In genomic region chr5:73215525-73215890, GRCh38 we compare ENCODE assay signal across 11 cellular contexts. TPM values are rescaled to one million over a fixed set of nuclear protein-coding genes. Genes with fewer than 3 reads are reported as not detected.
A peak's percentile ranks its signal among the peaks of the same experiment; 100 is the strongest.
DNase-seq lines count a peak whose midpoint lies in the region; ATAC-seq and TF ChIP-seq lines count a peak whose summit lies in the region.
"Had no signal": no experiment of that assay in that cellular context is flagged by ENCODE, and none has a peak within 500 bp of the region (broad histone marks: within the 10 kb centered on the region; RNA-seq: fewer than 3 reads in every experiment).

No MANE protein-coding gene starts in this region.

- peak overlapping the region; percentile 96 for H3K4me2 ChIP-seq in mesendoderm (ENCODE audit: low read length)

- H3K4me3 ChIP-seq in dorsolateral prefrontal cortex = peak overlapping the region in 56 of 59 donors; percentile 8 to 61 (median 49)
- no peak overlapping the region for H3K4me3 ChIP-seq in mesendoderm (ENCODE audit: low read length)
- H3K4me3 ChIP-seq in upper lobe of right lung = peak overlapping the region; percentile 36

- H2BK5ac ChIP-seq in mesendoderm (ENCODE audit: low read length) = no peak overlapping the region

- no peaks in the 10 kb centered on the region for H3K36me3 ChIP-seq in mesendoderm (ENCODE audit: control insufficient read depth, insufficient read depth, low read length)
- no peaks in the 10 kb centered on the region for H3K36me3 ChIP-seq in upper lobe of right lung

- H3K4me1 ChIP-seq in mesendoderm (ENCODE audit: control insufficient read depth, low read depth, low read length) (peaks cover 6% of the 10 kb centered on the region), upper lobe of right lung (peaks cover 5% of the 10 kb centered on the region)

- H3K4me3 Mint-ChIP-seq in activated T-cell treated with anti-CD3 and anti-CD28 coated beads, Interleukin-2, amount 50 U/mL, for 72 hours = peak overlapping the region; percentile 22 to 56
- H3K4me3 Mint-ChIP-seq: activated CD4-positive, alpha-beta memory T cell treated with anti-CD3 and anti-CD28 coated beads, Interleukin-2, amount 10 ng/mL, durations not matched to agents 7 days and 5 days had no signal

- H2AK5ac ChIP-seq in mesendoderm (ENCODE audit: low read length) = no peak overlapping the region

- WGBS in mesendoderm (ENCODE audit: extremely low coverage, insufficient coverage, low lambda C conversion rate) = no CpG with 5 or more reads among the region's 10 CpGs

- no peaks in the 10 kb centered on the region for H3K79me2 ChIP-seq in mesendoderm (ENCODE audit: control insufficient read depth, insufficient read depth, low read length)

- no peak for DNase-seq in activated T-cell treated with anti-CD3 and anti-CD28 coated beads, Interleukin-2, amount 50 U/mL, for 72 hours
- DNase-seq in activated T-cell treated with anti-CD3 and anti-CD28 coated beads, Interleukin-2, amount 50 U/mL, for 1 hour = no peak
- DNase-seq in dorsolateral prefrontal cortex (no peak), mesendoderm (no peak), upper lobe of right lung (no peak), RKO (ENCODE audit: low spot score) (no peak)

- H3K27me3 Mint-ChIP-seq in activated T-cell treated with anti-CD3 and anti-CD28 coated beads, Interleukin-2, amount 50 U/mL, for 72 hours (ENCODE audit: low read depth) = peaks cover 91% of the 10 kb centered on the region

- H3K9me3 ChIP-seq in upper lobe of right lung = no peaks in the 10 kb centered on the region

- peak overlapping the region; percentile 57 for H3K9ac ChIP-seq in mesendoderm (ENCODE audit: low read length)

- H2BK15ac ChIP-seq in mesendoderm (replicated peaks; ENCODE audit: low read depth) = no peak overlapping the region

- H3K56ac ChIP-seq in mesendoderm (ENCODE audit: low read length) = peak overlapping the region; percentile 85

- no peak overlapping the region for H4K5ac ChIP-seq in mesendoderm (ENCODE audit: low read length)

- no peak overlapping the region for H3K23ac ChIP-seq in mesendoderm (ENCODE audit: low read length)

- H3K27me3 ChIP-seq in dorsolateral prefrontal cortex (peaks cover 0 to 94% (median 66%) of the 10 kb centered on the region in 45 donors), mesendoderm (ENCODE audit: insufficient read depth, low read length, poor library complexity) (peaks cover 12% of the 10 kb centered on the region), upper lobe of right lung (peaks cover 92% of the 10 kb centered on the region)

- H3K79me1 ChIP-seq in mesendoderm (ENCODE audit: low read length) = no peaks in the 10 kb centered on the region

- peaks cover 10% of the 10 kb centered on the region for H3K4me1 Mint-ChIP-seq in activated T-cell treated with anti-CD3 and anti-CD28 coated beads, Interleukin-2, amount 50 U/mL, for 72 hours (ENCODE audit: low read depth)

- H3K18ac ChIP-seq in mesendoderm (ENCODE audit: low read length) = no peak overlapping the region

- peak overlapping the region in 3 of 59 donors; percentile 2 to 31 (median 22) for H3K27ac ChIP-seq in dorsolateral prefrontal cortex
- no peak overlapping the region for H3K27ac ChIP-seq in mesendoderm (ENCODE audit: low read depth, low read length)
- no peak overlapping the region for H3K27ac ChIP-seq in upper lobe of right lung

- TF ChIP-seq CTCF in dorsolateral prefrontal cortex (IDR thresholded peaks at IDR 0.05 in 54 of 56, conservative IDR thresholded peaks at IDR 0.05 in 2 of 56; ENCODE audit: low read depth in 1 of 56, partially characterized antibody in 56 of 56) (no peak), upper lobe of right lung (IDR thresholded peaks at IDR 0.05) (no peak)

- no peak overlapping the region for H3K4ac ChIP-seq in mesendoderm (ENCODE audit: low read depth, low read length)

- intact Hi-C loops in dorsolateral prefrontal cortex (cut with DNase I) (loop anchor here (5.0 to 10.0 kb wide), 3 partner anchors 57 to 261 kb away; partner anchors contain the start of genes FCHO2 (in 1 of the 2) and FOXD1 (in 1 of the 2)), upper lobe of right lung (cut with DNase I) (loop anchor here (10.0 kb wide), 1 partner anchor 239 kb away; no protein-coding TSS in a partner anchor)

- peaks cover 0 to 8% of the 10 kb centered on the region in 2 donors for H3K9me3 Mint-ChIP-seq in activated T-cell treated with anti-CD3 and anti-CD28 coated beads, Interleukin-2, amount 50 U/mL, for 72 hours
- H3K9me3 Mint-ChIP-seq: activated CD4-positive, alpha-beta memory T cell treated with anti-CD3 and anti-CD28 coated beads, Interleukin-2, amount 10 ng/mL, durations not matched to agents 7 days and 5 days had no signal

- H3K27ac Mint-ChIP-seq in activated T-cell treated with anti-CD3 and anti-CD28 coated beads, Interleukin-2, amount 50 U/mL, for 72 hours = no peak overlapping the region
- H3K27ac Mint-ChIP-seq: activated CD4-positive, alpha-beta memory T cell treated with anti-CD3 and anti-CD28 coated beads, Interleukin-2, amount 10 ng/mL, durations not matched to agents 7 days and 5 days; CD4-positive, CD25-positive, alpha-beta regulatory T cell had no signal

- peaks cover 5 to 10% of the 10 kb centered on the region in 2 donors for H3K36me3 Mint-ChIP-seq in activated T-cell treated with anti-CD3 and anti-CD28 coated beads, Interleukin-2, amount 50 U/mL, for 72 hours (ENCODE audit: insufficient read depth in 2 of 2)
- H3K36me3 Mint-ChIP-seq: CD4-positive, CD25-positive, alpha-beta regulatory T cell had no signal

- no peak for ATAC-seq in activated T-cell treated with anti-CD3 and anti-CD28 coated beads, Interleukin-2, amount 50 U/mL, for 72 hours (replicated peaks in 1 of 2)
- peak; percentile 47 for ATAC-seq in upper lobe of right lung
- no peak for ATAC-seq in GM19397 (IDR thresholded peaks at IDR 0.05; ENCODE audit: unreplicated experiment)
- no peak for ATAC-seq in HG02938 (IDR thresholded peaks at IDR 0.05; ENCODE audit: unreplicated experiment)

- no peak overlapping the region for H2BK120ac ChIP-seq in mesendoderm (ENCODE audit: low read depth, low read length)

- no peak overlapping the region for H4K8ac ChIP-seq in mesendoderm (ENCODE audit: low read depth, low read length)

RNA-seq across cellular contexts. Expression of gene TMEM174, which starts 42.5 kb away (rescaled TPM):
- total RNA-seq in activated T-cell treated with anti-CD3 and anti-CD28 coated beads, Interleukin-2, amount 50 U/mL, for 72 hours = not detected
- total RNA-seq in dorsolateral prefrontal cortex (not detected), upper lobe of right lung (not detected)
- 0.01 TPM for polyA plus RNA-seq in mesendoderm (2013, experiment 1 of 2)
- polyA plus RNA-seq in mesendoderm (2013, experiment 2 of 2) = not detected
- total RNA-seq: activated CD4-positive, alpha-beta memory T cell treated with anti-CD3 and anti-CD28 coated beads, Interleukin-2, amount 10 ng/mL, durations not matched to agents 7 days and 5 days; CD4-positive, CD25-positive, alpha-beta regulatory T cell; M059J had no signal
- polyA plus RNA-seq: CD4-positive, CD25-positive, alpha-beta regulatory T cell had no signal
